Comparison of ENCODE assay signal across 33 cellular contexts in genomic region chr11:8004008-8004407, GRCh38. TPM values are rescaled to one million over a fixed set of nuclear protein-coding genes. Genes with fewer than 3 reads are reported as not detected.
"Had no signal": no experiment of that assay in that cellular context is flagged by ENCODE, and none has a peak within 500 bp of the region (broad histone marks: within the 10 kb centered on the region; RNA-seq: fewer than 3 reads in every experiment).

No MANE protein-coding gene starts in this region.

- ATAC-seq: activated CD8-positive, alpha-beta memory T cell treated with anti-CD3 and anti-CD28 coated beads, Interleukin-2, amount 10 ng/mL, durations not matched to agents 7 days and 5 days; activated CD8-positive, alpha-beta T cell treated with anti-CD3 and anti-CD28 coated beads for 36 hours; activated T-cell treated with anti-CD3 and anti-CD28 coated beads, Interleukin-2, amount 50 U/mL, for 72 hours had no signal

- H3K27me3 ChIP-seq: brain microvascular endothelial cell had no signal

- H3K27me3 Mint-ChIP-seq: activated CD4-positive, alpha-beta T cell treated with anti-CD3 and anti-CD28 coated beads, Interleukin-2, amount 10 ng/mL, durations not matched to agents 7 days and 5 days; activated CD8-positive, alpha-beta T cell treated with anti-CD3 and anti-CD28 coated beads for 36 hours; activated naive CD8-positive, alpha-beta T cell had no signal

- H3K36me3 Mint-ChIP-seq: activated naive CD8-positive, alpha-beta T cell had no signal

- H3K27ac ChIP-seq: brain microvascular endothelial cell, epithelial cell of prostate had no signal

- DNase-seq: activated CD4-positive, alpha-beta T cell treated with anti-CD3 and anti-CD28 coated beads for 4 hours; activated CD4-positive, alpha-beta T cell treated with anti-CD3 and anti-CD28 coated beads, Interleukin-2, amount 10 ng/mL, durations not matched to agents 7 days and 5 days; activated CD4-positive, alpha-beta T cell treated with anti-CD3 and anti-CD28 coated beads, Interleukin-2, amount 50 U/mL, for 4 hours; activated CD4-positive, CD25-positive, alpha-beta regulatory T cell; activated CD4-positive, CD25-positive, alpha-beta regulatory T cell treated with anti-CD3 and anti-CD28 coated beads, Interleukin-2, amount 50 U/mL, for 72 hours; activated CD8-positive, alpha-beta memory T cell treated with anti-CD3 and anti-CD28 coated beads, Interleukin-2, amount 10 ng/mL, durations not matched to agents 7 days and 5 days; activated CD8-positive, alpha-beta memory T cell treated with anti-CD3 and anti-CD28 coated beads, Interleukin-2, amount 50 U/mL, for 4 hours; activated CD8-positive, alpha-beta T cell treated with anti-CD3 and anti-CD28 coated beads for 36 hours; activated effector memory CD4-positive, alpha-beta T cell treated with Interleukin-2 at 50 U/mL for 16 hours; activated gamma-delta T cell treated with Interleukin-2 at 50 U/mL for 16 hours; activated naive CD4-positive, alpha-beta T cell treated with anti-CD3 and anti-CD28 coated beads, Interleukin-2, amount 50 U/mL, for 16 hours; activated naive CD4-positive, alpha-beta T cell treated with Interleukin-2 at 50 U/mL for 16 hours; activated T-cell treated with anti-CD3 and anti-CD28 coated beads for 4 hours; activated T-cell treated with anti-CD3 and anti-CD28 coated beads, Interleukin-2, amount 50 U/mL, for 24 hours; activated T-cell treated with anti-CD3 and anti-CD28 coated beads, Interleukin-2, amount 50 U/mL, for 72 hours; amniotic stem cell; anterior cingulate cortex; brain microvascular endothelial cell; caudate nucleus; cortex of kidney; dermis blood vessel endothelial cell; effector CD8-positive, alpha-beta T cell; foreskin fibroblast; head of caudate nucleus; T-helper 1 cell; T-helper 2 cell had no signal

- H3K4me3 Mint-ChIP-seq: activated CD4-positive, alpha-beta T cell treated with anti-CD3 and anti-CD28 coated beads, Interleukin-2, amount 10 ng/mL, durations not matched to agents 7 days and 5 days; activated CD8-positive, alpha-beta memory T cell treated with anti-CD3 and anti-CD28 coated beads, Interleukin-2, amount 10 ng/mL, durations not matched to agents 7 days and 5 days; activated CD8-positive, alpha-beta T cell treated with anti-CD3 and anti-CD28 coated beads for 36 hours; activated naive CD8-positive, alpha-beta T cell; activated T-cell treated with anti-CD3 and anti-CD28 coated beads, Interleukin-2, amount 50 U/mL, for 24 hours; activated T-cell treated with anti-CD3 and anti-CD28 coated beads, Interleukin-2, amount 50 U/mL, for 72 hours had no signal

- H3K4me1 Mint-ChIP-seq: activated CD4-positive, alpha-beta T cell treated with anti-CD3 and anti-CD28 coated beads, Interleukin-2, amount 10 ng/mL, durations not matched to agents 7 days and 5 days; activated CD8-positive, alpha-beta memory T cell treated with anti-CD3 and anti-CD28 coated beads, Interleukin-2, amount 10 ng/mL, durations not matched to agents 7 days and 5 days had no signal

- H3K9me3 Mint-ChIP-seq: activated CD4-positive, alpha-beta T cell treated with anti-CD3 and anti-CD28 coated beads, Interleukin-2, amount 10 ng/mL, durations not matched to agents 7 days and 5 days; activated CD8-positive, alpha-beta T cell treated with anti-CD3 and anti-CD28 coated beads for 36 hours; activated T-cell treated with anti-CD3 and anti-CD28 coated beads, Interleukin-2, amount 50 U/mL, for 24 hours; activated T-cell treated with anti-CD3 and anti-CD28 coated beads, Interleukin-2, amount 50 U/mL, for 72 hours had no signal

- H3K27ac Mint-ChIP-seq: activated CD4-positive, alpha-beta T cell treated with anti-CD3 and anti-CD28 coated beads, Interleukin-2, amount 10 ng/mL, durations not matched to agents 7 days and 5 days; activated CD8-positive, alpha-beta memory T cell treated with anti-CD3 and anti-CD28 coated beads, Interleukin-2, amount 10 ng/mL, durations not matched to agents 7 days and 5 days; activated CD8-positive, alpha-beta T cell treated with anti-CD3 and anti-CD28 coated beads for 36 hours; activated naive CD8-positive, alpha-beta T cell; activated T-cell treated with anti-CD3 and anti-CD28 coated beads, Interleukin-2, amount 50 U/mL, for 72 hours had no signal

RNA-seq across cellular contexts. Expression of gene NLRP10, which starts 38.8 kb away (rescaled TPM):
- total RNA-seq: activated CD4-positive, alpha-beta T cell treated with anti-CD3 and anti-CD28 coated beads, Interleukin-2, amount 10 ng/mL, durations not matched to agents 7 days and 5 days; activated CD8-positive, alpha-beta memory T cell treated with anti-CD3 and anti-CD28 coated beads for 36 hours; activated CD8-positive, alpha-beta memory T cell treated with anti-CD3 and anti-CD28 coated beads, Interleukin-2, amount 10 ng/mL, durations not matched to agents 7 days and 5 days; activated CD8-positive, alpha-beta T cell treated with anti-CD3 and anti-CD28 coated beads for 36 hours; activated T-cell treated with anti-CD3 and anti-CD28 coated beads, Interleukin-2, amount 50 U/mL, for 72 hours; endothelial cell of umbilical vein; frontal cortex had no signal
- polyA plus RNA-seq: adipose tissue, endothelial cell of umbilical vein, esophagus had no signal
